In the genomic region with DNA sequence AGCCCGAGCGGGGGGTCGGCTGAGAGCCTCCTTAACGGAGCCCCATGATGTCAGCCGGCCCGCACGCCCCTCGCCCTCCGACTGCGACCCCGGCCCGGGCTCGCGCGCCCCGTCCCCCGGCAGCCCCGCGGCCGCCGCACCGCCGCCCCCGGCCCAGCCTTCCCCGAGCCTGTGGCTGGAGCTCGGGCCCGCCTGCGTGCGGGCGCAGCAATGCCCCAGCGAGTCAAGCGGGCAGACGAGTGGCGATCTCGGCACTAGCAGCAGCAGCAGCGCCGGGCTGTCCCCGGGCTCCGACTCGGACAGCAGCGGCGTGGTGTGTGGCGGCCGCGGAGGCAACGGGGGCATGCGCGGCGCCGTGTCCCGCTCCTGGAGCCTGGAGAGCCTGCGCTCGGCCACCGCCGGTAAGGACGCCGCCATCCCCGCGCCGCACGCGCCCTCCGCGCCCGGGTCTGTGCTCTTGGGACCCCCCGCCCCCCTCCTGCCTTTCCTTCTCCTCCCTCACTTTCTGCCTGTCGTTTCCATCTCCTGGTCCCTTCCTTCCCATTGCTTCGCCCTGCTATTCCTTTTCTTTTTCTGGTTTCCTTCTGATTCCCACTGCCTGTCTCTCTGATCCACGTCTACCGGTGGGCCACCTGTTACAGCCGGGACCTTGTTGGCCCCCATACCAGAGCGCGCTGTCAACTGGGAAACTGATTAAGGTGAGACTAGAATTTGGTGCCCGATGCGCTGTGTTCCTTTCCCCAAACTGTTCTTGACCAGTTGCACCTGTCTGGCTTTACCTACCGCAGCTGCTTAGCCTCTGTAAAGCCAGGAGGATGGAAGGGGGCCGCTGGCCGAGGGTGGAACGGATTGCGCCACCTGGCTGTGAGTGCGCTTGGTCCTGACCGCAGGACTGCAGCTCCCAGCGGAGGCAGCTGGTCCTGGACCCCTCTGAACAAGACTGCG, we compare ENCODE assay signal across 8 cellular contexts.
DNase-seq lines count a peak whose midpoint lies in the region; ATAC-seq lines count a peak whose summit lies in the region.

No MANE protein-coding gene starts in this region.

- peak; percentile 56 for DNase-seq in AG20443 (ENCODE audit: low spot score)
- DNase-seq in activated naive CD8-positive, alpha-beta T cell treated with anti-CD3 and anti-CD28 coated beads, Interleukin-2, amount 50 U/mL, for 24 hours, result peak; percentile 24
- peak; percentile 85 for DNase-seq in left kidney (ENCODE audit: low read depth, low spot score)
- DNase-seq in ureter (ENCODE audit: low spot score), result no peak
- no peak for DNase-seq in immature natural killer cell
- DNase-seq in effector CD4-positive, alpha-beta T cell, result no peak

- ATAC-seq in GM19372 (IDR thresholded peaks at IDR 0.05; ENCODE audit: low read depth, unreplicated experiment) (peak; percentile 51), GM21619 (IDR thresholded peaks at IDR 0.05; ENCODE audit: unreplicated experiment) (no peak)
- ATAC-seq in activated naive CD8-positive, alpha-beta T cell treated with anti-CD3 and anti-CD28 coated beads, Interleukin-2, amount 50 U/mL, for 24 hours, result no peak

- H3K27ac Mint-ChIP-seq in activated naive CD8-positive, alpha-beta T cell treated with anti-CD3 and anti-CD28 coated beads, Interleukin-2, amount 50 U/mL, for 24 hours, result no peak overlapping the region
- no peak overlapping the region for H3K27ac Mint-ChIP-seq in immature natural killer cell

- H3K27me3 Mint-ChIP-seq in activated naive CD8-positive, alpha-beta T cell treated with anti-CD3 and anti-CD28 coated beads, Interleukin-2, amount 50 U/mL, for 24 hours, result peaks cover 49% of the 10 kb centered on the region
- peaks cover 15 to 37% (median 19%) of the 10 kb centered on the region in 3 donors for H3K27me3 Mint-ChIP-seq in immature natural killer cell (ENCODE audit: low read depth in 3 of 3)

- H3K4me1 Mint-ChIP-seq in activated naive CD8-positive, alpha-beta T cell treated with anti-CD3 and anti-CD28 coated beads, Interleukin-2, amount 50 U/mL, for 24 hours, result peaks cover 11% of the 10 kb centered on the region
- peaks cover 6% of the 10 kb centered on the region in 2 donors for H3K4me1 Mint-ChIP-seq in immature natural killer cell

- peak overlapping the region; percentile 67 for H3K4me3 Mint-ChIP-seq in activated naive CD8-positive, alpha-beta T cell treated with anti-CD3 and anti-CD28 coated beads, Interleukin-2, amount 50 U/mL, for 24 hours
- peak overlapping the region in 2 of 5 donors; percentile 39 to 68 for H3K4me3 Mint-ChIP-seq in immature natural killer cell

- H3K9me3 Mint-ChIP-seq in activated naive CD8-positive, alpha-beta T cell treated with anti-CD3 and anti-CD28 coated beads, Interleukin-2, amount 50 U/mL, for 24 hours, result no peaks in the 10 kb centered on the region
- no peaks in the 10 kb centered on the region for H3K9me3 Mint-ChIP-seq in immature natural killer cell

- no peaks in the 10 kb centered on the region for H3K36me3 Mint-ChIP-seq in activated naive CD8-positive, alpha-beta T cell treated with anti-CD3 and anti-CD28 coated beads, Interleukin-2, amount 50 U/mL, for 24 hours (ENCODE audit: low read depth)
- H3K36me3 Mint-ChIP-seq in immature natural killer cell, result no peaks in the 10 kb centered on the region

Comparison
In these comparisons a context has a peak if more than half of its experiments do, and no peak if none do; other contexts are left out.
1. DNase-seq: peak in AG20443 (single experiment), activated naive CD8-positive, alpha-beta T cell treated with anti-CD3 and anti-CD28 coated beads, Interleukin-2, amount 50 U/mL, for 24 hours (single experiment) and left kidney (single experiment); none in ureter (single experiment), immature natural killer cell (0 of 3) and effector CD4-positive, alpha-beta T cell (single experiment).